ENCODE assay signal across 8 cellular contexts in genomic region chr2:20507166-20507692, GRCh38.
DNase-seq lines count a peak whose midpoint lies in the region; ATAC-seq and TF ChIP-seq lines count a peak whose summit lies in the region.

No MANE protein-coding gene starts in this region.

- TF ChIP-seq CTCF in smooth muscle cell (IDR thresholded peaks at IDR 0.05; ENCODE audit: borderline replicate concordance, insufficient read depth, poor library complexity, severe bottlenecking): no peak

- H3K36me3 ChIP-seq in SJCRH30: no peaks in the 10 kb centered on the region
- no peaks in the 10 kb centered on the region for H3K36me3 ChIP-seq in smooth muscle cell (ENCODE audit: low read depth)

- no peak overlapping the region for H3K4me3 ChIP-seq in SJCRH30
- H3K4me3 ChIP-seq in smooth muscle cell: no peak overlapping the region

- DNase-seq in left ventricle myocardium superior: no peak
- no peak for DNase-seq in Right ventricle myocardium inferior (ENCODE audit: missing footprints)
- peak; percentile 49 to 80 for DNase-seq in SJCRH30
- no peak for DNase-seq in smooth muscle cell (lab: John Stamatoyannopoulos, UW; ENCODE audit: unreplicated experiment)
- no peak for DNase-seq in epidermal melanocyte (ENCODE audit: insufficient read length, low spot score)
- DNase-seq in D341Med (ENCODE audit: low spot score): no peak
- no peak for DNase-seq in activated CD8-positive, alpha-beta memory T cell treated with anti-CD3 and anti-CD28 coated beads, Interleukin-2, amount 50 U/mL, for 48 hours

- H3K79me2 ChIP-seq in smooth muscle cell (ENCODE audit: low read depth): no peaks in the 10 kb centered on the region

- H3F3A ChIP-seq in smooth muscle cell (ENCODE audit: low read depth): peaks cover 27% of the 10 kb centered on the region

- no peak overlapping the region for H3K27ac ChIP-seq in SJCRH30
- H3K27ac ChIP-seq in smooth muscle cell (ENCODE audit: low read depth): peak overlapping the region; percentile 72

- H3K9me3 ChIP-seq in SJCRH30 (replicated peaks) (no peaks in the 10 kb centered on the region), smooth muscle cell (replicated peaks; ENCODE audit: low read depth) (no peaks in the 10 kb centered on the region)

- no peak overlapping the region for H2AFZ ChIP-seq in smooth muscle cell (ENCODE audit: low read depth)

- 4% methylated on average over 5 of the region's 5 CpGs for WGBS in smooth muscle cell (ENCODE audit: low lambda C conversion rate)

- ATAC-seq in left ventricle myocardium superior (peak; percentile 20), Right ventricle myocardium inferior (no peak), HG03039 (IDR thresholded peaks at IDR 0.05; ENCODE audit: unreplicated experiment) (peak; percentile 92)

- intact Hi-C loops in left ventricle myocardium superior (cut with micrococcal nuclease): no loop called here
- intact Hi-C loops in Right ventricle myocardium inferior (cut with DNase I): loop anchor here (5.0 kb wide), 1 partner anchor 130 kb away; no protein-coding TSS in a partner anchor

- H4K20me1 ChIP-seq in smooth muscle cell (ENCODE audit: low read depth): no peaks in the 10 kb centered on the region

- H3K27me3 ChIP-seq in SJCRH30: no peaks in the 10 kb centered on the region; the same call in 1 of the 2 replicates
- H3K27me3 ChIP-seq in smooth muscle cell (ENCODE audit: low read depth): no peaks in the 10 kb centered on the region

- H3K4me2 ChIP-seq in smooth muscle cell: peak overlapping the region; percentile 16

- H3K9ac ChIP-seq in smooth muscle cell (ENCODE audit: low read depth): peak overlapping the region; percentile 48

- H3K4me1 ChIP-seq in SJCRH30 (peaks cover 28% of the 10 kb centered on the region), smooth muscle cell (ENCODE audit: low read depth) (peaks cover 13% of the 10 kb centered on the region)

Comparison
In these comparisons a context has a peak if more than half of its experiments do, and no peak if none do; other contexts are left out.
1. DNase-seq: peak in SJCRH30 (2 of 2); none in left ventricle myocardium superior (single experiment), Right ventricle myocardium inferior (single experiment), smooth muscle cell (single experiment), epidermal melanocyte (single experiment), D341Med (single experiment) and activated CD8-positive, alpha-beta memory T cell treated with anti-CD3 and anti-CD28 coated beads, Interleukin-2, amount 50 U/mL, for 48 hours (single experiment).